Comparison of ENCODE assay signal across 9 cellular contexts in genomic region chr2:27704342-27704876, GRCh38. TPM values are rescaled to one million over a fixed set of nuclear protein-coding genes. Genes with fewer than 3 reads are reported as not detected.
A peak's percentile ranks its signal among the peaks of the same experiment; 100 is the strongest.
DNase-seq lines count a peak whose midpoint lies in the region; ATAC-seq and TF ChIP-seq lines count a peak whose summit lies in the region.
"Had no signal": no experiment of that assay in that cellular context is flagged by ENCODE, and none has a peak within 500 bp of the region (broad histone marks: within the 10 kb centered on the region; RNA-seq: fewer than 3 reads in every experiment).

No MANE protein-coding gene starts in this region.

- H3K4me3 ChIP-seq in fibroblast of lung (replicated peaks in 1 of 4; ENCODE audit: control extremely low read depth in 1 of 4, insufficient read depth in 1 of 4, low read depth in 3 of 4, low read length in 4 of 4) = no peak overlapping the region
- no peak overlapping the region for H3K4me3 ChIP-seq in sigmoid colon
- H3K4me3 ChIP-seq in Karpas-422 (ENCODE audit: low read length) = no peak overlapping the region

- H3K27ac ChIP-seq in C4-2B = peak overlapping the region; percentile 22; the same call in 1 of the 2 replicates
- H3K27ac ChIP-seq in RWPE1 = peak overlapping the region; percentile 67
- peak overlapping the region; percentile 48 for H3K27ac ChIP-seq in fibroblast of lung (ENCODE audit: insufficient read depth, low read length)
- peak overlapping the region in 3 of 4 donors; percentile 80 to 88 (median 85) for H3K27ac ChIP-seq in sigmoid colon
- H3K27ac ChIP-seq in Karpas-422 (ENCODE audit: low read length) = no peak overlapping the region
- H3K27ac ChIP-seq: parathyroid adenoma had no signal

- intact Hi-C loops in sigmoid colon (cut with DNase I) = loop anchor here (1.0 kb wide), 1 partner anchor 748 kb away; no protein-coding TSS in a partner anchor

- no peaks in the 10 kb centered on the region for H4K20me1 ChIP-seq in fibroblast of lung (ENCODE audit: control insufficient read depth, extremely low read depth, insufficient read depth, low read length)
- H4K20me1 ChIP-seq in Karpas-422 (ENCODE audit: insufficient read depth, low read depth, low read length) = no peaks in the 10 kb centered on the region

- TF ChIP-seq CTCF in C4-2B (conservative IDR thresholded peaks at IDR 0.05) = no peak
- no peak for TF ChIP-seq CTCF in RWPE1 (conservative IDR thresholded peaks at IDR 0.05; ENCODE audit: low read depth)
- TF ChIP-seq CTCF in fibroblast of lung (conservative IDR thresholded peaks at IDR 0.05 in 1 of 2, IDR thresholded peaks at IDR 0.05 in 1 of 2; ENCODE audit: low read depth in 1 of 2, low read length in 2 of 2) = no peak
- TF ChIP-seq CTCF in sigmoid colon (IDR thresholded peaks at IDR 0.05) = no peak

- DNase-seq in RWPE1 (ENCODE audit: low spot score) (no peak), fibroblast of lung (ENCODE audit: low read depth in 2 of 2) (no peak), sigmoid colon (no peak), 8988T (no peak), Karpas-422 (no peak), Kasumi-1 (lab: John Stamatoyannopoulos, UW) (no peak)

- H2AFZ ChIP-seq in fibroblast of lung (ENCODE audit: low read length) = no peak overlapping the region
- no peak overlapping the region for H2AFZ ChIP-seq in Karpas-422 (ENCODE audit: low read length)

- ATAC-seq in GM18502 (IDR thresholded peaks at IDR 0.05; ENCODE audit: poor library complexity, unreplicated experiment) = no peak

- H3K27me3 ChIP-seq in fibroblast of lung (ENCODE audit: control insufficient read depth, insufficient read depth, low read length) (no peaks in the 10 kb centered on the region), sigmoid colon (no peaks in the 10 kb centered on the region), Karpas-422 (ENCODE audit: low read length) (no peaks in the 10 kb centered on the region)

- H3K4me1 ChIP-seq in fibroblast of lung (ENCODE audit: control insufficient read depth, extremely low read depth, insufficient read depth, low read length) = peaks cover 16% of the 10 kb centered on the region
- peaks cover 0 to 33% (median 17%) of the 10 kb centered on the region in 4 donors for H3K4me1 ChIP-seq in sigmoid colon
- no peaks in the 10 kb centered on the region for H3K4me1 ChIP-seq in Karpas-422 (ENCODE audit: low read length)
- H3K4me1 ChIP-seq: parathyroid adenoma had no signal

- H3K9me3 ChIP-seq in fibroblast of lung (ENCODE audit: control insufficient read depth, insufficient read depth, low read depth, low read length) (no peaks in the 10 kb centered on the region), sigmoid colon (no peaks in the 10 kb centered on the region), Karpas-422 (ENCODE audit: low read length) (no peaks in the 10 kb centered on the region)

- no peak for TF ChIP-seq EP300 in sigmoid colon (IDR thresholded peaks at IDR 0.05)

- 86 to 87% methylated on average over 5 of the region's 5 CpGs for WGBS in sigmoid colon, 2 donors

- H3K36me3 ChIP-seq in fibroblast of lung (ENCODE audit: control insufficient read depth, insufficient read depth, low read length) (no peaks in the 10 kb centered on the region), sigmoid colon (no peaks in the 10 kb centered on the region), Karpas-422 (ENCODE audit: insufficient read depth, low read length) (no peaks in the 10 kb centered on the region)

- H3K79me2 ChIP-seq in fibroblast of lung (ENCODE audit: control insufficient read depth, insufficient read depth, low read length) (no peaks in the 10 kb centered on the region), Karpas-422 (ENCODE audit: low read length) (no peaks in the 10 kb centered on the region)
- H3K79me2 ChIP-seq: parathyroid adenoma had no signal

- CTCF ChIA-PET in RWPE1 (lab: Yijun Ruan, JAX) = interaction anchor here (0.5 to 1.7 kb wide), 24 partner anchors 8 to 1062 kb away, joined by 3 to 12 read pairs (median 3); no protein-coding TSS in a partner anchor

- POLR2A ChIA-PET in RWPE1 (lab: Yijun Ruan, JAX; ENCODE audit: low non-redundant PET) = no interaction called here

- H3K9me2 ChIP-seq in Karpas-422 (replicated peaks; ENCODE audit: insufficient read depth, low read length) = no peaks in the 10 kb centered on the region

- H3K4me2 ChIP-seq in fibroblast of lung (ENCODE audit: extremely low read depth, insufficient read depth, low read length) (no peak overlapping the region), Karpas-422 (ENCODE audit: low read depth, low read length, poor library complexity, severe bottlenecking) (no peak overlapping the region)

- TF ChIP-seq POLR2A in sigmoid colon (IDR thresholded peaks at IDR 0.05) = no peak

- H3K9ac ChIP-seq in fibroblast of lung (ENCODE audit: insufficient read depth, low read length) = no peak overlapping the region
- H3K9ac ChIP-seq in Karpas-422 (ENCODE audit: low read length) = no peak overlapping the region
- H3K9ac ChIP-seq: parathyroid adenoma had no signal

RNA-seq across cellular contexts. Expression of gene SLC4A1AP, which starts 40.7 kb away (rescaled TPM):
- 25.2 and 28.4 TPM in 2 replicates for total RNA-seq in fibroblast of lung
- 15.2 and 17.7 TPM in 2 replicates for polyA plus RNA-seq in fibroblast of lung
- 16.3 and 20.7 TPM in 2 replicates for polyA plus RNA-seq in fibroblast of lung (2012)
- polyA minus RNA-seq in fibroblast of lung (ENCODE audit: low replicate concordance) = 5.4 and 6.2 TPM in 2 replicates
- 10 to 100 TPM; 16.0 to 21.4 (median 18.6) TPM for total RNA-seq in sigmoid colon
- 10 to 100 TPM; 10.2 to 15.7 (median 11.3) TPM for polyA plus RNA-seq in sigmoid colon
- total RNA-seq in Karpas-422 (2014; rRNA removed; shearing (Covaris generic); ENCODE audit: low replicate concordance) = 19.8 and 30.1 TPM in 2 replicates

RNA-seq across cellular contexts. Expression of gene SUPT7L, which starts 41.0 kb away (rescaled TPM):
- 18.5 and 27.2 TPM in 2 replicates for total RNA-seq in fibroblast of lung
- 28.5 and 29.9 TPM in 2 replicates for polyA plus RNA-seq in fibroblast of lung
- 20.0 and 21.3 TPM in 2 replicates for polyA plus RNA-seq in fibroblast of lung (2012)
- 18.2 and 21.5 TPM in 2 replicates for polyA minus RNA-seq in fibroblast of lung (ENCODE audit: low replicate concordance)
- total RNA-seq in sigmoid colon = 10 to 100 TPM; 19.0 to 27.1 (median 22.5) TPM
- polyA plus RNA-seq in sigmoid colon = 10 to 100 TPM in 1 of 3 donors, 1 to 10 TPM in 2; 7.2 to 22.8 (median 8.4) TPM
- 27.9 and 47.9 TPM in 2 replicates for total RNA-seq in Karpas-422 (2014; rRNA removed; shearing (Covaris generic); ENCODE audit: low replicate concordance)
